26 cellular contexts compared by ENCODE assay signal in the genomic region with DNA sequence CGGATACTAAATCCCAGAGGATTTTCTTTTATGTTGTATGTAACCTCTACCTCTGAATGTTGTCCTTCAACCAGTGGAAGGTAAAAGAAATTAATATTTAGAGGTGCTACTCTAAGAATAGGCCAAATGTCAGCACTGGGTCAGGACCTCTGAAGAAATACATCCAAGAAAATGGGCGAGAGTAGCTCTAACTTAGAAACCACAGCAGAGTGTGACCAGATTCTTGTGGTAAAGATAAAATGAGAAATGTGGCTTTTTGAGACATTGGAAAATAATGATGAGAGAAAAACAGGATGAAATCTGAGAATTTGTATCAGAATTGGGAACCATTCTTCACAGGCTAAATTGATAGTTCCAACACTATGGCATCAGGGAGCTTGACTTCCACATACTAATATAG.
"Had no signal": no experiment of that assay in that cellular context is flagged by ENCODE, and none has a peak within 500 bp of the region (broad histone marks: within the 10 kb centered on the region; RNA-seq: fewer than 3 reads in every experiment).

No MANE protein-coding gene starts in this region.

- H3K27me3 ChIP-seq: breast epithelium, MG63 had no signal

- H3K27ac ChIP-seq: breast epithelium, SK-N-MC, VCaP had no signal

- H3K36me3 ChIP-seq: breast epithelium, MG63 had no signal

- DNase-seq: activated CD4-positive, alpha-beta memory T cell treated with anti-CD3 and anti-CD28 coated beads, Interleukin-2, amount 10 ng/mL, durations not matched to agents 7 days and 5 days; activated CD4-positive, alpha-beta T cell treated with anti-CD3 and anti-CD28 coated beads for 36 hours; activated CD4-positive, alpha-beta T cell treated with anti-CD3 and anti-CD28 coated beads, Interleukin-2, amount 50 U/mL, for 1 hour; activated gamma-delta T cell; activated naive CD4-positive, alpha-beta T cell treated with anti-CD3 and anti-CD28 coated beads for 36 hours; activated T-cell treated with anti-CD3 and anti-CD28 coated beads for 4 hours; activated T-cell treated with anti-CD3 and anti-CD28 coated beads, Interleukin-2, amount 50 U/mL, for 48 hours; aorta; central memory CD4-positive, alpha-beta T cell; KBM-7; MG63; MV-4-11; NCI-H1092 treated with DMSO at 0.1 percent for 48 hours; NCI-H1436; NCI-H1694 treated with DMSO at 0.1 percent for 48 hours; NCI-H2081; NCI-H510A treated with DMSO at 0.1 percent for 48 hours; NCI-H69; NK-92 treated with Interleukin-12 subunit alpha and Interleukin-12 subunit beta, amount 100 ng/mL, for 24 hours; RPMI8226; T-cell; T-helper 2 cell; T1000 had no signal

- H3K4me3 ChIP-seq: breast epithelium, MG63, SK-N-MC had no signal

- H3K9me3 ChIP-seq: breast epithelium, MG63 had no signal
